In the genomic region with DNA sequence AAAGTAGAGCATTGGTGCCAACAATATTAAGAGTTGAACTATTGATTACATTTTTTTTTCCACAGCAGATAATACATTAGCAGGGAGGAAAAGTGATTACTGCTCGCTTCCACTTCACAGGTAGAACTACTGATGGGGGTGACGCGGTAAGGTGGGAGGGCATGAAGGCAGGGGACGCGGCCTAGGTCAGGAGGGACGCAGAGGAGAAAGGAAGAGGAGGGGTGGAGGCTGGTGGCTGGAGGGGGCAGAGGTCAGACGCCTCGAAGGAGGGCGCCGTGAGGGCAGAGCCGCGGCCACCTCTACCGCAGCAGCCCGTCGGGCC, we compare ENCODE assay signal across 8 cellular contexts. TPM values are rescaled to one million over a fixed set of nuclear protein-coding genes. Genes with fewer than 3 reads are reported as not detected.
DNase-seq lines count a peak whose midpoint lies in the region; ATAC-seq, FAIRE-seq and TF ChIP-seq lines count a peak whose summit lies in the region.

No MANE protein-coding gene starts in this region.

- DNase-seq in A549 (ENCODE audit: low read depth in 1 of 2, low spot score in 1 of 2) (no peak), K562 (ENCODE audit: extremely low read depth in 1 of 4, low spot score in 3 of 4) (no peak), mesothelial cell of epicardium (ENCODE audit: low spot score in 2 of 2, unreplicated experiment in 2 of 2) (no peak), NCI-H2171 (lab: John Stamatoyannopoulos, UW) (no peak), GOT3 (lab: John Stamatoyannopoulos, UW) (no peak)

- in situ Hi-C loops in K562 (cut with MboI): no loop called here

- no TSS peak for BruUV-seq in K562 (replicated peaks; lab: Mats Ljungman, UMichigan)

- H3K79me2 ChIP-seq in K562 (ENCODE audit: control insufficient read depth, insufficient read depth, low read length): peaks cover 5% of the 10 kb centered on the region; the same call in 2 of the 3 replicates

- no peak for ATAC-seq in A549
- ATAC-seq in K562: no peak
- no peak for ATAC-seq in GM21526 (IDR thresholded peaks at IDR 0.05; ENCODE audit: low FRiP score, unreplicated experiment)
- no peak for ATAC-seq in HG02885 (IDR thresholded peaks at IDR 0.05; ENCODE audit: poor library complexity, unreplicated experiment)

- H3K27me3 Mint-ChIP-seq in mesothelial cell of epicardium (ENCODE audit: low read depth): no peaks in the 10 kb centered on the region

- H3K27me3 ChIP-seq in K562 (ENCODE audit: control insufficient read depth in 2 of 2, insufficient read depth in 2 of 2, low read length in 2 of 2): no peaks in the 10 kb centered on the region; a peak in 1 of 5 replicates

- peak overlapping the region in 1 of 2 experiments; percentile 92; a peak in 2 of 4 replicates for H3K9ac ChIP-seq in K562 (ENCODE audit: insufficient read depth in 1 of 2, low read depth in 2 of 2, low read length in 2 of 2)

- H3K4me1 Mint-ChIP-seq in mesothelial cell of epicardium: peaks cover 12% of the 10 kb centered on the region

- no peaks in the 10 kb centered on the region for H3K36me3 Mint-ChIP-seq in mesothelial cell of epicardium

- H3K4me3 ChIP-seq in A549 (peak overlapping the region; percentile 71; the same call in 2 of the 3 replicates), HEK293 (ENCODE audit: low read depth, low read length) (peak overlapping the region; percentile 67), K562 (peak overlapping the region; percentile 63)

- CTCF ChIA-PET in A549 (lab: Yijun Ruan, JAX): interaction anchor here (0.7 to 2.8 kb wide), 20 partner anchors 8 to 232 kb away, joined by 3 to 20 read pairs (median 4); no protein-coding TSS in a partner anchor
- CTCF ChIA-PET in HEK293 (lab: Yijun Ruan, JAX): interaction anchor here (0.5 to 3.5 kb wide), 9 partner anchors 9 to 232 kb away, joined by 3 to 15 read pairs (median 4); no protein-coding TSS in a partner anchor
- CTCF ChIA-PET in K562 (lab: Yijun Ruan, JAX; ENCODE audit: low intra/inter-chr PET ratio): interaction anchor here (0.7 kb wide), 1 partner anchor 20 kb away, joined by 3 read pairs; no protein-coding TSS in a partner anchor

- 19% methylated on average over 15 of the region's 15 CpGs for WGBS in A549 (ENCODE audit: missing lambda C conversion rate)
- whole genome bisulfite sequencing in K562 (ENCODE audit: insufficient coverage, low coverage, missing lambda C conversion rate): 13% methylated on average over 14 of the region's 15 CpGs

- TF ChIP-seq POLR2A in A549 (IDR thresholded peaks at IDR 0.05; ENCODE audit: low read length) (no peak), K562 (conservative IDR thresholded peaks at IDR 0.05) (no peak)

- intact Hi-C loops in K562 (cut with micrococcal nuclease): loop anchor here (10.0 kb wide), 1 partner anchor 225 kb away; no protein-coding TSS in a partner anchor

- H3K27ac ChIP-seq in A549 (peak overlapping the region; percentile 96 to 100; a peak in 5 of 6 replicates), HEK293 (ENCODE audit: extremely low read depth, low read depth, low read length) (peak overlapping the region; percentile 97; the same call in 1 of the 2 replicates), K562 (ENCODE audit: extremely low read depth, low read depth, low read length) (no peak overlapping the region)

- peak overlapping the region; percentile 69 for H3K4me2 ChIP-seq in A549
- peak overlapping the region; percentile 72 for H3K4me2 ChIP-seq in K562 (ENCODE audit: insufficient read depth, low read length)

- TF ChIP-seq RAD21 in A549 (conservative IDR thresholded peaks at IDR 0.05 in 1 of 2, IDR thresholded peaks at IDR 0.05 in 1 of 2) (no peak), K562 (CRISPR knock-in tag; conservative IDR thresholded peaks at IDR 0.05 in 1 of 2, IDR thresholded peaks at IDR 0.05 in 1 of 2) (no peak)

- TF ChIP-seq CTCF in A549 (IDR thresholded peaks at IDR 0.05) (no peak), HEK293 (tag by site-specific recombination; IDR thresholded peaks at IDR 0.05) (no peak), K562 (IDR thresholded peaks at IDR 0.05 in 2 of 3, conservative IDR thresholded peaks at IDR 0.05 in 1 of 3; ENCODE audit: insufficient read depth in 2 of 3, low read depth in 1 of 3, low read length in 3 of 3) (no peak), mesothelial cell of epicardium (IDR thresholded peaks at IDR 0.05; ENCODE audit: unreplicated experiment) (no peak)

- no peaks in the 10 kb centered on the region for H3K9me1 ChIP-seq in K562 (ENCODE audit: control insufficient read depth, insufficient read depth, low read length)

- H3K4me1 ChIP-seq in A549 (peaks cover 10% of the 10 kb centered on the region), HEK293 (ENCODE audit: control insufficient read depth, insufficient read depth, low read length) (peaks cover 6% of the 10 kb centered on the region), K562 (replicated peaks in 1 of 2; ENCODE audit: control insufficient read depth in 2 of 2, insufficient read depth in 2 of 2, low read length in 2 of 2) (peaks cover 12 to 15% of the 10 kb centered on the region in 2 experiments; a peak in 4 of 5 replicates)

- H2AFZ ChIP-seq in K562 (ENCODE audit: low read depth, low read length): peak overlapping the region; percentile 83

- no peaks in the 10 kb centered on the region for H3K9me3 ChIP-seq in A549
- no peaks in the 10 kb centered on the region for H3K9me3 ChIP-seq in HEK293 (ENCODE audit: control insufficient read depth, insufficient read depth, low read depth, low read length)
- H3K9me3 ChIP-seq in K562 (replicated peaks; ENCODE audit: control insufficient read depth, insufficient read depth, low read depth, low read length): 0 out of 2 replicates have a peak, but pooled peaks cover 2% of the 10 kb centered on the region

- no peaks in the 10 kb centered on the region for H4K20me1 ChIP-seq in K562 (replicated peaks; ENCODE audit: control insufficient read depth, insufficient read depth, low read length)

- POLR2A ChIA-PET in A549 (lab: Yijun Ruan, JAX): interaction anchor here (0.8 kb wide), 1 partner anchor 154 kb away, joined by 3 read pairs; no protein-coding TSS in a partner anchor
- POLR2A ChIA-PET in HEK293 (lab: Yijun Ruan, JAX): interaction anchor here (0.5 to 1.1 kb wide), 4 partner anchors 10 to 97 kb away, joined by 3 to 6 read pairs (median 3); no protein-coding TSS in a partner anchor
- POLR2A ChIA-PET in K562 (lab: Yijun Ruan, JAX): no interaction called here

- no peaks in the 10 kb centered on the region for H3K36me3 ChIP-seq in HEK293 (ENCODE audit: control insufficient read depth in 2 of 2, insufficient read depth in 1 of 2, low read length in 2 of 2)
- no peaks in the 10 kb centered on the region for H3K36me3 ChIP-seq in K562 (ENCODE audit: control insufficient read depth, insufficient read depth, low read length)

- no peaks in the 10 kb centered on the region for H3K9me3 Mint-ChIP-seq in mesothelial cell of epicardium

- TF ChIP-seq EP300 in A549 (IDR thresholded peaks at IDR 0.05) (no peak), K562 (IDR thresholded peaks at IDR 0.05; ENCODE audit: low read length) (no peak)

- FAIRE-seq in A549 (lab: Jason Lieb, UNC): no peak
- FAIRE-seq in K562 (lab: Jason Lieb, UNC): no peak

- peak overlapping the region; percentile 81 for H3K27ac Mint-ChIP-seq in mesothelial cell of epicardium

- H3K4me3 Mint-ChIP-seq in mesothelial cell of epicardium: peak overlapping the region; percentile 74

RNA-seq across cellular contexts. Expression of a gene that starts 0.3 kb away (rescaled TPM):
- polyA plus RNA-seq in A549 (2011; rRNA removed) (4.5 and 5.5 TPM in 2 replicates), A549 (2017; fragmentation: RNase III; extraction: RNeasy Plus Mini Kit Qiagen cat#74134 plus additional on column Dnase treatment) (5.8 to 6.6 TPM (median 6.4 TPM) in 3 replicates), K562 (2011; rRNA removed) (1.6 and 2.8 TPM in 2 replicates), K562 (2014; fragmentation: Illumina TruSeq; extraction: Trizol) (3.0 and 3.6 TPM in 2 replicates), K562 (2014; fragmentation: Nextera tagmentation; extraction: Ambion mirVana) (1 to 10 TPM; 1.1 to 1.5 TPM), K562 (2014; rRNA removed) (2.4 and 2.9 TPM in 2 replicates)
- 1.5 and 2.0 TPM in 2 replicates for polyA plus RNA-seq in A549 (2012; cell fraction: cytosol; rRNA removed)
- 1.0 and 1.8 TPM in 2 replicates for polyA plus RNA-seq in A549 (2012; cell fraction: nucleus; rRNA removed)
- polyA minus RNA-seq in A549 (2011; rRNA and poly(A)+ RNA removed): 4.5 and 4.7 TPM in 2 replicates
- total RNA-seq in K562 (2011; cell fraction: chromatin; rRNA removed; ENCODE audit: low replicate concordance): 2.7 and 4.9 TPM in 2 replicates
- total RNA-seq in K562 (2011; cell fraction: nucleolus; rRNA removed): 3.3 TPM in 2 replicates
- total RNA-seq in K562 (2011; cell fraction: nucleoplasm; rRNA removed): 4.6 and 6.6 TPM in 2 replicates
- total RNA-seq in K562 (2014; rRNA removed) (2.2 and 3.1 TPM in 2 replicates), K562 (2014; rRNA removed; fragmentation: Illumina TruSeq; extraction: Trizol) (4.8 and 5.1 TPM in 2 replicates), K562 (2015; rRNA removed; fragmentation: Illumina TruSeq; extraction: Trizol) (4.1 and 4.8 TPM in 2 replicates), K562 (2021) (3.5 TPM in 2 replicates), mesothelial cell of epicardium (26.0 to 28.8 TPM (median 27.2 TPM) in 3 replicates)
- polyA plus RNA-seq in K562 (2011; cell fraction: cytosol; rRNA removed): 0.86 and 1.3 TPM in 2 replicates
- polyA plus RNA-seq in K562 (2011; cell fraction: nucleus; rRNA removed): 1.5 and 1.6 TPM in 2 replicates
- 2.2 and 2.5 TPM in 2 replicates for polyA plus RNA-seq in K562 (2012)
- polyA minus RNA-seq in K562 (2011; rRNA and poly(A)+ RNA removed): 4.0 and 4.3 TPM in 2 replicates
- polyA minus RNA-seq in K562 (2011; cell fraction: cytosol; rRNA and poly(A)+ RNA removed): 1.6 and 1.9 TPM in 2 replicates
- polyA minus RNA-seq in K562 (2011; cell fraction: nucleus; rRNA and poly(A)+ RNA removed): 1.5 and 2.6 TPM in 2 replicates

RNA-seq across cellular contexts. Expression of a gene that starts 37.8 kb away (rescaled TPM):
- polyA plus RNA-seq in A549 (2011; rRNA removed) (98.9 and 141 TPM in 2 replicates), A549 (2017; fragmentation: RNase III; extraction: RNeasy Plus Mini Kit Qiagen cat#74134 plus additional on column Dnase treatment) (92.3 to 110 TPM (median 107 TPM) in 3 replicates), K562 (2011; rRNA removed) (35.9 and 61.4 TPM in 2 replicates), K562 (2014; fragmentation: Illumina TruSeq; extraction: Trizol) (82.3 and 104 TPM in 2 replicates), K562 (2014; fragmentation: Nextera tagmentation; extraction: Ambion mirVana) (10 to 100 TPM; 34.6 to 53.4 TPM), K562 (2014; rRNA removed) (57.7 and 76.0 TPM in 2 replicates)
- polyA plus RNA-seq in A549 (2012; cell fraction: cytosol; rRNA removed): 30.7 and 32.6 TPM in 2 replicates
- 34.7 and 34.9 TPM in 2 replicates for polyA plus RNA-seq in A549 (2012; cell fraction: nucleus; rRNA removed)
- 18.6 and 19.2 TPM in 2 replicates for polyA minus RNA-seq in A549 (2011; rRNA and poly(A)+ RNA removed)
- total RNA-seq in K562 (2011; cell fraction: chromatin; rRNA removed; ENCODE audit: low replicate concordance): 14.4 and 53.8 TPM in 2 replicates
- total RNA-seq in K562 (2011; cell fraction: nucleolus; rRNA removed): 8.6 and 8.7 TPM in 2 replicates
- total RNA-seq in K562 (2011; cell fraction: nucleoplasm; rRNA removed): 17.5 and 33.6 TPM in 2 replicates
- total RNA-seq in K562 (2014; rRNA removed) (60.8 and 64.7 TPM in 2 replicates), K562 (2014; rRNA removed; fragmentation: Illumina TruSeq; extraction: Trizol) (100 and 105 TPM in 2 replicates), K562 (2015; rRNA removed; fragmentation: Illumina TruSeq; extraction: Trizol) (102 and 104 TPM in 2 replicates), K562 (2021) (103 and 107 TPM in 2 replicates), mesothelial cell of epicardium (72.1 to 75.1 TPM (median 74.8 TPM) in 3 replicates)
- polyA plus RNA-seq in K562 (2011; cell fraction: cytosol; rRNA removed): 11.2 and 11.6 TPM in 2 replicates
- 16.8 and 20.0 TPM in 2 replicates for polyA plus RNA-seq in K562 (2011; cell fraction: nucleus; rRNA removed)
- 34.8 and 97.5 TPM in 2 replicates for polyA plus RNA-seq in K562 (2012)
- 65.6 and 75.7 TPM in 2 replicates for polyA minus RNA-seq in K562 (2011; rRNA and poly(A)+ RNA removed)
- 25.3 and 36.4 TPM in 2 replicates for polyA minus RNA-seq in K562 (2011; cell fraction: cytosol; rRNA and poly(A)+ RNA removed)
- 26.0 and 47.8 TPM in 2 replicates for polyA minus RNA-seq in K562 (2011; cell fraction: nucleus; rRNA and poly(A)+ RNA removed)
